In genomic region chr9:87071473-87071872, GRCh38 we compare ENCODE assay signal across 27 cellular contexts.
"Had no signal": no experiment of that assay in that cellular context is flagged by ENCODE, and none has a peak within 500 bp of the region (broad histone marks: within the 10 kb centered on the region; RNA-seq: fewer than 3 reads in every experiment).

No MANE protein-coding gene starts in this region.

- H3K4me3 ChIP-seq: body of pancreas, esophagus squamous epithelium, heart left ventricle, lower lobe of right lung, right lobe of liver, transverse colon, vagina had no signal

- H3K36me3 ChIP-seq: esophagus squamous epithelium, heart left ventricle, lower lobe of right lung, right lobe of liver, transverse colon, vagina had no signal

- H3K27ac Mint-ChIP-seq: activated CD4-positive, alpha-beta T cell treated with anti-CD3 and anti-CD28 coated beads, Interleukin-2, amount 10 ng/mL, durations not matched to agents 24 days and 14 days; activated CD8-positive, alpha-beta memory T cell treated with anti-CD3 and anti-CD28 coated beads, Interleukin-2, amount 10 ng/mL, durations not matched to agents 7 days and 5 days; activated CD8-positive, alpha-beta T cell treated with anti-CD3 and anti-CD28 coated beads for 36 hours; activated naive CD8-positive, alpha-beta T cell treated with anti-CD3 and anti-CD28 coated beads, Interleukin-2, amount 50 U/mL, for 24 hours; activated T-helper 1 cell treated with anti-CD3 and anti-CD28 coated beads, Interleukin-12 subunit alpha, Interleukin-12 subunit beta, Interleukin-2, Interleukin-4 antibody, amounts not matched to agents 30 ng/mL and 10 ng/mL and 1 ng/mL, durations not matched to agents 14 hours and 24 hours and 36 hours; naive B cell; stimulated activated memory B cell treated with anti-CD40 and anti-IgM and Interleukin-4, amounts not matched to agents 10 μg/mL and 1 μg/mL and 100 μg/mL, for 72 hours had no signal

- H3K27ac ChIP-seq: body of pancreas, esophagus squamous epithelium, heart left ventricle, lower lobe of right lung, right lobe of liver, transverse colon, vagina had no signal

- ATAC-seq: activated CD4-positive, CD25-positive, alpha-beta regulatory T cell treated with anti-CD3 and anti-CD28 coated beads, Interleukin-2, amount 50 U/mL, for 24 hours; activated CD8-positive, alpha-beta memory T cell treated with anti-CD3 and anti-CD28 coated beads, Interleukin-2, amount 10 ng/mL, durations not matched to agents 7 days and 5 days; activated CD8-positive, alpha-beta T cell treated with anti-CD3 and anti-CD28 coated beads for 36 hours; activated naive CD8-positive, alpha-beta T cell treated with anti-CD3 and anti-CD28 coated beads, Interleukin-2, amount 50 U/mL, for 24 hours; body of pancreas; heart left ventricle; left lobe of liver; lower lobe of right lung; right lobe of liver had no signal

- H3K4me1 Mint-ChIP-seq: activated CD4-positive, alpha-beta T cell treated with anti-CD3 and anti-CD28 coated beads, Interleukin-2, amount 10 ng/mL, durations not matched to agents 24 days and 14 days; activated CD8-positive, alpha-beta memory T cell treated with anti-CD3 and anti-CD28 coated beads, Interleukin-2, amount 10 ng/mL, durations not matched to agents 7 days and 5 days; activated naive CD8-positive, alpha-beta T cell treated with anti-CD3 and anti-CD28 coated beads, Interleukin-2, amount 50 U/mL, for 24 hours; naive B cell; stimulated activated memory B cell treated with anti-CD40 and anti-IgM and Interleukin-4, amounts not matched to agents 10 μg/mL and 1 μg/mL and 100 μg/mL, for 72 hours had no signal

- H3K4me3 Mint-ChIP-seq: activated CD4-positive, alpha-beta T cell treated with anti-CD3 and anti-CD28 coated beads, Interleukin-2, amount 10 ng/mL, durations not matched to agents 24 days and 14 days; activated CD8-positive, alpha-beta memory T cell treated with anti-CD3 and anti-CD28 coated beads, Interleukin-2, amount 10 ng/mL, durations not matched to agents 7 days and 5 days; activated CD8-positive, alpha-beta T cell treated with anti-CD3 and anti-CD28 coated beads for 36 hours; activated naive CD8-positive, alpha-beta T cell treated with anti-CD3 and anti-CD28 coated beads, Interleukin-2, amount 50 U/mL, for 24 hours; activated T-helper 1 cell treated with anti-CD3 and anti-CD28 coated beads, Interleukin-12 subunit alpha, Interleukin-12 subunit beta, Interleukin-2, Interleukin-4 antibody, amounts not matched to agents 30 ng/mL and 10 ng/mL and 1 ng/mL, durations not matched to agents 14 hours and 24 hours and 36 hours; naive B cell; neural crest cell; stimulated activated memory B cell treated with anti-CD40 and anti-IgM and Interleukin-4, amounts not matched to agents 10 μg/mL and 1 μg/mL and 100 μg/mL, for 72 hours had no signal

- H3K9me3 Mint-ChIP-seq: activated CD4-positive, alpha-beta T cell treated with anti-CD3 and anti-CD28 coated beads, Interleukin-2, amount 10 ng/mL, durations not matched to agents 24 days and 14 days; activated CD8-positive, alpha-beta T cell treated with anti-CD3 and anti-CD28 coated beads for 36 hours; activated naive CD8-positive, alpha-beta T cell treated with anti-CD3 and anti-CD28 coated beads, Interleukin-2, amount 50 U/mL, for 24 hours; activated T-helper 1 cell treated with anti-CD3 and anti-CD28 coated beads, Interleukin-12 subunit alpha, Interleukin-12 subunit beta, Interleukin-2, Interleukin-4 antibody, amounts not matched to agents 30 ng/mL and 10 ng/mL and 1 ng/mL, durations not matched to agents 14 hours and 24 hours and 36 hours; neural crest cell had no signal

- H3K4me1 ChIP-seq: body of pancreas, esophagus squamous epithelium, lower lobe of right lung, right lobe of liver, transverse colon, vagina had no signal

- H3K27me3 Mint-ChIP-seq: activated CD4-positive, alpha-beta T cell treated with anti-CD3 and anti-CD28 coated beads, Interleukin-2, amount 10 ng/mL, durations not matched to agents 24 days and 14 days; naive B cell; stimulated activated memory B cell treated with anti-CD40 and anti-IgM and Interleukin-4, amounts not matched to agents 10 μg/mL and 1 μg/mL and 100 μg/mL, for 72 hours had no signal

- DNase-seq: activated CD4-positive, alpha-beta T cell treated with anti-CD3 and anti-CD28 coated beads, Interleukin-2, amount 10 ng/mL, durations not matched to agents 24 days and 14 days; activated CD8-positive, alpha-beta memory T cell treated with anti-CD3 and anti-CD28 coated beads, Interleukin-2, amount 10 ng/mL, durations not matched to agents 7 days and 5 days; activated CD8-positive, alpha-beta T cell treated with anti-CD3 and anti-CD28 coated beads for 36 hours; activated gamma-delta T cell; activated naive CD4-positive, alpha-beta T cell treated with anti-CD3 and anti-CD28 coated beads, Interleukin-2, amount 50 U/mL, for 16 hours; activated naive CD8-positive, alpha-beta T cell treated with anti-CD3 and anti-CD28 coated beads, Interleukin-2, amount 50 U/mL, for 24 hours; anterior cingulate cortex; body of pancreas; central memory CD4-positive, alpha-beta T cell; dermis blood vessel endothelial cell; effector memory CD4-positive, alpha-beta T cell; esophagus squamous epithelium; heart left ventricle; kidney; lower lobe of right lung; naive B cell; occipital lobe; right lobe of liver; small intestine; stimulated activated CD4-positive, alpha-beta T cell treated with anti-CD3 and anti-CD28 coated beads, Interleukin-15, amount 100 ng/mL, for 24 hours; transverse colon had no signal

- H3K36me3 Mint-ChIP-seq: activated CD8-positive, alpha-beta memory T cell treated with anti-CD3 and anti-CD28 coated beads, Interleukin-2, amount 10 ng/mL, durations not matched to agents 7 days and 5 days; naive B cell; stimulated activated memory B cell treated with anti-CD40 and anti-IgM and Interleukin-4, amounts not matched to agents 10 μg/mL and 1 μg/mL and 100 μg/mL, for 72 hours had no signal

- H3K27me3 ChIP-seq: body of pancreas, esophagus squamous epithelium, heart left ventricle, right lobe of liver, transverse colon, vagina had no signal

- H3K9me3 ChIP-seq: body of pancreas, esophagus squamous epithelium, heart left ventricle, lower lobe of right lung, right lobe of liver, transverse colon, vagina had no signal
